ENCODE assay signal across 22 cellular contexts in the genomic region with DNA sequence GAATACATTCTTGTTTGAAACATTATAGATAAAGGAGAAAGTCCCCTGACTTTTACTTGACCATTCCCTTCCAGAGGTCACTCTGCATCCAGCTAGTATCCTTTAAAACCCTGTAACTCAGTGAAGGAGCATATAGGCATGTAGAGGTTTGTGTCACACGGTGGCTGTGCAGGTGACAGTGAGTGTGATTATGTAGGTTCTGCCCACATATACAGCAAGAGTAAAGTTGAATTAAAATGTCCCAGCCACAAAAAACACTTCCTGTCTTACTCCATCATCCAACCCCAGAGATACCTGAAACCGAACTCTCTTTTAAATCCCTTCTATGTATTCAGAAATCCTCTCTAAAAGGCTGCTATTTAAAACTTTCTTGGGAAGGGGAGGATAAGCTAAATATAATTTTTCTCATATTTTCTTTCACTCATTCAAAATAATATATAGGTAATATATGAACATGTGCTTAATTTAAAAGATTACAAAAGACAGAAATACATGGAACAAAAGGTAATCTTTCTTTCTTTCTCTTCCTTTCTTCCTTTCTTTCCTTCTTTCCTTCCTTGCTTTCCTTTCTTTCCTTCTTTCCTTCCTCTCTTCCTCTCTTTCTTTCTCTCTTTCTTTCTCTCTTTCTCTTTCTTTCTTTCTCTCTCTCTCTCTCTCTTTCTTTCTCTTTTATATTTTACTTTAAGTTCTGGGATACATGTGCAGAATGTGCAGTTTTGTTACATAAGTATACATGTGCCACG.
"Had no signal": no experiment of that assay in that cellular context is flagged by ENCODE, and none has a peak within 500 bp of the region (broad histone marks: within the 10 kb centered on the region; RNA-seq: fewer than 3 reads in every experiment).

No MANE protein-coding gene starts in this region.

- H3K4me3 Mint-ChIP-seq: activated naive CD4-positive, alpha-beta T cell treated with anti-CD3 and anti-CD28 coated beads, Interleukin-2, amount 10 ng/mL, durations not matched to agents 7 days and 5 days; brain; immature natural killer cell; naive thymus-derived CD4-positive, alpha-beta T cell; neural crest cell; stimulated activated memory B cell treated with anti-CD40 and anti-IgM and Interleukin-4, amounts not matched to agents 10 μg/mL and 1 μg/mL and 100 μg/mL, for 72 hours; type B pancreatic cell had no signal

- H3K36me3 Mint-ChIP-seq: activated naive CD4-positive, alpha-beta T cell treated with anti-CD3 and anti-CD28 coated beads, Interleukin-2, amount 10 ng/mL, durations not matched to agents 7 days and 5 days; brain; immature natural killer cell; stimulated activated memory B cell treated with anti-CD40 and anti-IgM and Interleukin-4, amounts not matched to agents 10 μg/mL and 1 μg/mL and 100 μg/mL, for 72 hours; type B pancreatic cell had no signal

- H3K4me1 Mint-ChIP-seq: immature natural killer cell, neural crest cell had no signal

- H3K27me3 Mint-ChIP-seq: brain had no signal

- H3K9me3 Mint-ChIP-seq: activated naive CD4-positive, alpha-beta T cell treated with anti-CD3 and anti-CD28 coated beads, Interleukin-2, amount 10 ng/mL, durations not matched to agents 7 days and 5 days; immature natural killer cell; naive thymus-derived CD4-positive, alpha-beta T cell; neural crest cell had no signal

- ATAC-seq: naive thymus-derived CD4-positive, alpha-beta T cell; sciatic nerve; stimulated activated memory B cell treated with anti-CD40 and anti-IgM and Interleukin-4, amounts not matched to agents 10 μg/mL and 1 μg/mL and 100 μg/mL, for 72 hours had no signal

- FAIRE-seq: frontal cortex, small intestine, TTC549 had no signal

- DNase-seq: activated CD4-positive, alpha-beta T cell treated with anti-CD3 and anti-CD28 coated beads for 1 hour; activated effector memory CD4-positive, alpha-beta T cell treated with anti-CD3 and anti-CD28 coated beads, Interleukin-2, amount 50 U/mL, for 16 hours; activated naive CD4-positive, alpha-beta T cell treated with anti-CD3 and anti-CD28 coated beads, Interleukin-2, amount 10 ng/mL, durations not matched to agents 7 days and 5 days; aorta; dermis blood vessel endothelial cell; effector CD8-positive, alpha-beta T cell; erythroblast; glutamatergic neuron; immature natural killer cell; left ventricle myocardium inferior; naive thymus-derived CD4-positive, alpha-beta T cell; small intestine; stimulated activated CD4-positive, alpha-beta T cell treated with anti-CD3 and anti-CD28 coated beads, Interleukin-2, amount 100 ng/mL, for 24 hours; T-helper 1 cell; testis had no signal

- H3K27ac Mint-ChIP-seq: activated naive CD4-positive, alpha-beta T cell treated with anti-CD3 and anti-CD28 coated beads, Interleukin-2, amount 10 ng/mL, durations not matched to agents 7 days and 5 days; brain; immature natural killer cell; naive thymus-derived CD4-positive, alpha-beta T cell; stimulated activated memory B cell treated with anti-CD40 and anti-IgM and Interleukin-4, amounts not matched to agents 10 μg/mL and 1 μg/mL and 100 μg/mL, for 72 hours; type B pancreatic cell had no signal
